Comparison of ENCODE assay signal across 15 cellular contexts in genomic region chr6:68126089-68126749, GRCh38.
DNase-seq lines count a peak whose midpoint lies in the region; ATAC-seq and TF ChIP-seq lines count a peak whose summit lies in the region.
"Had no signal": no experiment of that assay in that cellular context is flagged by ENCODE, and none has a peak within 500 bp of the region (broad histone marks: within the 10 kb centered on the region; RNA-seq: fewer than 3 reads in every experiment).

No MANE protein-coding gene starts in this region.

- POLR2A ChIA-PET in activated CD4-positive, alpha-beta memory T cell treated with anti-CD3 and anti-CD28 coated beads for 36 hours (lab: Charles Lee): no interaction called here

- no peaks in the 10 kb centered on the region for H3K36me3 Mint-ChIP-seq in activated CD4-positive, alpha-beta memory T cell treated with anti-CD3 and anti-CD28 coated beads for 36 hours

- H3K27me3 Mint-ChIP-seq in activated CD4-positive, alpha-beta memory T cell treated with anti-CD3 and anti-CD28 coated beads for 36 hours: no peaks in the 10 kb centered on the region
- H3K27me3 Mint-ChIP-seq: CD4-positive, alpha-beta T cell; naive thymus-derived CD4-positive, alpha-beta T cell had no signal

- intact Hi-C loops in activated CD4-positive, alpha-beta memory T cell treated with anti-CD3 and anti-CD28 coated beads for 36 hours (cut with micrococcal nuclease): no loop called here
- intact Hi-C loops in testis (cut with DNase I; ENCODE audit: low total_unique reads): no loop called here

- TF ChIP-seq POLR2A in testis (IDR thresholded peaks at IDR 0.05): no peak

- no peak overlapping the region for H3K27ac Mint-ChIP-seq in activated CD4-positive, alpha-beta memory T cell treated with anti-CD3 and anti-CD28 coated beads for 36 hours
- H3K27ac Mint-ChIP-seq: CD4-positive, alpha-beta T cell; immature natural killer cell; naive thymus-derived CD4-positive, alpha-beta T cell had no signal

- H3K4me3 Mint-ChIP-seq in activated CD4-positive, alpha-beta memory T cell treated with anti-CD3 and anti-CD28 coated beads for 36 hours: no peak overlapping the region
- H3K4me3 Mint-ChIP-seq: CD4-positive, alpha-beta T cell; immature natural killer cell; naive thymus-derived CD4-positive, alpha-beta T cell had no signal

- no peaks in the 10 kb centered on the region for H3K36me3 ChIP-seq in testis (ENCODE audit: low read depth, missing control alignments)

- TF ChIP-seq CTCF in astrocyte of the spinal cord (IDR thresholded peaks at IDR 0.05; ENCODE audit: low read depth, low read length): no peak
- no peak for TF ChIP-seq CTCF in testis (IDR thresholded peaks at IDR 0.05)

- CTCF ChIA-PET in activated CD4-positive, alpha-beta memory T cell treated with anti-CD3 and anti-CD28 coated beads for 36 hours (lab: Charles Lee): no interaction called here

- peaks cover 15% of the 10 kb centered on the region for H3K9me3 Mint-ChIP-seq in activated CD4-positive, alpha-beta memory T cell treated with anti-CD3 and anti-CD28 coated beads for 36 hours

- DNase-seq in astrocyte of the spinal cord (ENCODE audit: low read depth, low spot score): peak; percentile 23
- DNase-seq in activated CD4-positive, alpha-beta memory T cell treated with anti-CD3 and anti-CD28 coated beads for 36 hours: no peak
- no peak for DNase-seq in islet precursor cell
- no peak for DNase-seq in NOMO-1 treated with DMSO at 0.1 percent for 48 hours (lab: John Stamatoyannopoulos, UW; ENCODE audit: unreplicated experiment)
- no peak for DNase-seq in testis
- DNase-seq: CD4-positive, alpha-beta T cell; immature natural killer cell; naive thymus-derived CD4-positive, alpha-beta T cell; NCI-H446 treated with DMSO at 0.1 percent for 48 hours; stimulated activated naive CD4-positive, alpha-beta T cell; SW 1271 had no signal

- H3K9me3 ChIP-seq in testis: no peaks in the 10 kb centered on the region

- H3K4me3 ChIP-seq in astrocyte of the spinal cord (ENCODE audit: low read depth, low read length): no peak overlapping the region
- no peak overlapping the region for H3K4me3 ChIP-seq in testis

- no peaks in the 10 kb centered on the region for H3K4me1 ChIP-seq in testis

- no peaks in the 10 kb centered on the region for H3K4me1 Mint-ChIP-seq in activated CD4-positive, alpha-beta memory T cell treated with anti-CD3 and anti-CD28 coated beads for 36 hours (ENCODE audit: low read depth)
- H3K4me1 Mint-ChIP-seq: immature natural killer cell had no signal

- no peaks in the 10 kb centered on the region for H3K27me3 ChIP-seq in testis

- ATAC-seq in GM18520 (IDR thresholded peaks at IDR 0.05; ENCODE audit: unreplicated experiment): peak; percentile 84
- ATAC-seq in GM21717 (IDR thresholded peaks at IDR 0.05; ENCODE audit: unreplicated experiment): peak; percentile 99
- peak; percentile 84 for ATAC-seq in HG03196 (IDR thresholded peaks at IDR 0.05; ENCODE audit: unreplicated experiment)
- ATAC-seq: naive thymus-derived CD4-positive, alpha-beta T cell had no signal

- 83 to 94% methylated on average over 2 of the region's 2 CpGs for WGBS in testis, 2 donors

- in situ Hi-C loops in astrocyte of the spinal cord (cut with HindIII; ENCODE audit: low sequenced_read_pairs): no loop called here

- no peak overlapping the region for H3K27ac ChIP-seq in testis
- H3K27ac ChIP-seq: epithelial cell of prostate had no signal
